In the genomic region with DNA sequence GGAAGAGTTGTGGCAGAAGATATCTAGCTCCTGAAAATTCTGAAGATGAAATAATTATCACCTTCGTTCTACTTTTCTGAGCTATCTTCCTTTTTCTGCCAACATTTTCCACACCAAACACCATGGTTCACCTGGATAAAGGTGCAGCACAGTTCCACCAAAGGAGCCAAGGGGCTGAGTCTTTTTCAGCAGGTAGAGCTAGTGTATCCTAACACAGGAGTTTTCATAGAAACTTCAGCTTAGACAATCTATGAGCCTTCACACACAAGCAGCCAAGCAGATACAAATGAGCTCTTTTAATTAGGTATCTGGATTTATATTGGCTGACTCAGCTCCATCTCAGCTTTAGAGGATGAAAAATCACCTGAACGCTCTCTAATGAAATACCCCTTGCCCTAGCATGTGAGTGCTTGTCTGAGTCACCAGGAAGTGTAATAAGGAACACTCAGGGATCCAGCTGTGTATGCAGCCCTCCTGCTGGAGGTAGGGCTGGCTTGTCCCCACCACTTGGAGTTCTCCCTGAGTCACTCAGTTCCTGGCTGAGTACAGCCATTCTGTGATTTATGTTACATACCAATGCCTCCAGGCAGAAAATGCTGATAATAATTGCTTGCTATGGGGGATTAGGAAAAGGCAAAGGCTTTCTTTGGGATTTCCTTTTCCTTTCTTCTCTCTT, we compare ENCODE assay signal across 9 cellular contexts.
A peak's percentile ranks its signal among the peaks of the same experiment; 100 is the strongest.
DNase-seq lines count a peak whose midpoint lies in the region; ATAC-seq and TF ChIP-seq lines count a peak whose summit lies in the region.
"Had no signal": no experiment of that assay in that cellular context is flagged by ENCODE, and none has a peak within 500 bp of the region (broad histone marks: within the 10 kb centered on the region; RNA-seq: fewer than 3 reads in every experiment).

No MANE protein-coding gene starts in this region.

- in situ Hi-C loops in ACHN (cut with HindIII; ENCODE audit: low pct_ligation_motif_present, low pct_unique_long_range_greater_than_20kb, low sequenced_read_pairs), result no loop called here

- H3K27ac Mint-ChIP-seq in H9, result peak overlapping the region in 2 of 3 experiments; percentile 63 to 68; a peak in 4 of 7 replicates

- H3K9me3 Mint-ChIP-seq in H9, result no peaks in the 10 kb centered on the region

- DNase-seq in ACHN (peak; percentile 76), H9 (peak; percentile 84), SK-N-SH (peak; percentile 9), iPS DF 19.7 (ENCODE audit: low read depth, low spot score) (peak; percentile 78), occipital lobe (lab: John Stamatoyannopoulos, UW) (no peak), Ammon's horn (ENCODE audit: low spot score) (no peak), colonic mucosa (no peak)
- DNase-seq: DND-41 had no signal

- CTCF ChIA-PET in SK-N-SH (lab: Yijun Ruan, JAX), result interaction anchor here (0.8 to 1.0 kb wide), 2 partner anchors 12 to 13 kb away, joined by 3 read pairs; no protein-coding TSS in a partner anchor

- no peak overlapping the region for H3K4ac ChIP-seq in H9 (ENCODE audit: low read depth, low read length)

- no peak for TF ChIP-seq CTCF in H9 (conservative IDR thresholded peaks at IDR 0.05)
- no peak for TF ChIP-seq CTCF in SK-N-SH (IDR thresholded peaks at IDR 0.05)
- TF ChIP-seq CTCF in colonic mucosa (IDR thresholded peaks at IDR 0.05), result no peak

- H4K8ac ChIP-seq in H9 (replicated peaks; ENCODE audit: insufficient read length, low read depth, low read length), result no peak overlapping the region

- H3K4me1 Mint-ChIP-seq in H9, result peaks cover 7 to 13% of the 10 kb centered on the region in 2 experiments

- no peak overlapping the region for H4K5ac ChIP-seq in H9 (ENCODE audit: insufficient read length, low read depth, low read length)

- H2AK5ac ChIP-seq in H9 (ENCODE audit: insufficient read length, low read length), result no peak overlapping the region

- H3K4me1 ChIP-seq in H9 (ENCODE audit: insufficient read depth, low read length), result no peaks in the 10 kb centered on the region; the same call in 1 of the 2 replicates
- peaks cover 5 to 19% of the 10 kb centered on the region in 2 experiments; a peak in 3 of 4 replicates for H3K4me1 ChIP-seq in SK-N-SH (ENCODE audit: control insufficient read depth in 1 of 2, insufficient read depth in 2 of 2, low read depth in 1 of 2, low read length in 1 of 2)
- H3K4me1 ChIP-seq in colonic mucosa, result no peaks in the 10 kb centered on the region

- H4K20me1 ChIP-seq in H9 (ENCODE audit: control insufficient read depth, insufficient read depth, insufficient read length), result no peaks in the 10 kb centered on the region
- no peaks in the 10 kb centered on the region for H4K20me1 ChIP-seq in SK-N-SH (ENCODE audit: insufficient read depth)

- H3K79me1 ChIP-seq in H9 (ENCODE audit: insufficient read depth, low read depth, low read length, poor library complexity, severe bottlenecking), result no peaks in the 10 kb centered on the region

- ATAC-seq in HG03469 (IDR thresholded peaks at IDR 0.05; ENCODE audit: unreplicated experiment), result no peak

- H3K27me3 ChIP-seq in H9 (ENCODE audit: insufficient read depth, low read length), result no peaks in the 10 kb centered on the region
- no peaks in the 10 kb centered on the region for H3K27me3 ChIP-seq in SK-N-SH (ENCODE audit: insufficient read depth)
- no peaks in the 10 kb centered on the region for H3K27me3 ChIP-seq in colonic mucosa

- peaks cover 15% of the 10 kb centered on the region for H3F3A ChIP-seq in SK-N-SH (replicated peaks; ENCODE audit: insufficient read depth)

- H3K4me3 ChIP-seq in SK-N-SH (ENCODE audit: low read depth in 2 of 2, low read length in 1 of 2) (no peak overlapping the region), colonic mucosa (no peak overlapping the region)

- no peak overlapping the region for H2BK120ac ChIP-seq in H9 (ENCODE audit: low read depth, low read length, poor library complexity, severe bottlenecking)

- H3K9ac ChIP-seq in H9 (ENCODE audit: extremely low read depth, insufficient read length, low read length), result no peak overlapping the region
- no peak overlapping the region for H3K9ac ChIP-seq in SK-N-SH
- no peak overlapping the region for H3K9ac ChIP-seq in colonic mucosa (ENCODE audit: low read depth in 2 of 2, low read length in 2 of 2)

- H3K14ac ChIP-seq in H9 (ENCODE audit: insufficient read depth, low read length), result no peak overlapping the region

- H2BK15ac ChIP-seq in H9 (ENCODE audit: low read depth, low read length), result no peak overlapping the region

- no peak overlapping the region for H3K4me3 Mint-ChIP-seq in H9

- H4K91ac ChIP-seq in H9 (ENCODE audit: insufficient read length, low read depth, low read length), result no peak overlapping the region

- no peak overlapping the region for H2BK20ac ChIP-seq in H9 (ENCODE audit: low read depth, low read length, poor library complexity, severe bottlenecking)

- no peak overlapping the region for H3K18ac ChIP-seq in H9 (ENCODE audit: insufficient read length, low read depth, low read length)

- no peaks in the 10 kb centered on the region for H3K36me3 Mint-ChIP-seq in H9 (ENCODE audit: insufficient read depth in 1 of 3, low read depth in 3 of 3)

- H3T11ph ChIP-seq in H9 (ENCODE audit: low read length), result no peak overlapping the region

- TF ChIP-seq EP300 in SK-N-SH (IDR thresholded peaks at IDR 0.05; ENCODE audit: borderline replicate concordance in 1 of 2, low read depth in 1 of 2, low read length in 1 of 2), result peak; percentile 16 to 83; a peak in 2 of 4 replicates

- no peaks in the 10 kb centered on the region for H3K23me2 ChIP-seq in H9 (ENCODE audit: insufficient read length, low read depth, low read length, poor library complexity, severe bottlenecking)

- POLR2A ChIA-PET in SK-N-SH (lab: Yijun Ruan, JAX), result no interaction called here

- no peaks in the 10 kb centered on the region for H3K9me2 ChIP-seq in SK-N-SH

- H3K27me3 Mint-ChIP-seq in H9 (ENCODE audit: low read depth), result no peaks in the 10 kb centered on the region

- no peak overlapping the region for H2AFZ ChIP-seq in H9 (ENCODE audit: low read length)
- no peak overlapping the region for H2AFZ ChIP-seq in SK-N-SH (ENCODE audit: low read depth)

- H3K23ac ChIP-seq in H9 (ENCODE audit: insufficient read length, low read depth, low read length), result no peak overlapping the region

- H3K27ac ChIP-seq in H9 (ENCODE audit: insufficient read length, low read depth, low read length) (no peak overlapping the region), SK-N-SH (ENCODE audit: low read depth in 2 of 2, low read length in 1 of 2) (peak overlapping the region in 1 of 2 experiments; percentile 33; a peak in 1 of 4 replicates), colonic mucosa (no peak overlapping the region)

- H3K36me3 ChIP-seq in SK-N-SH (replicated peaks in 1 of 2; ENCODE audit: control insufficient read depth in 1 of 2, insufficient read depth in 2 of 2, low read length in 1 of 2) (no peaks in the 10 kb centered on the region), colonic mucosa (no peaks in the 10 kb centered on the region)

- no peak for TF ChIP-seq RAD21 in SK-N-SH (IDR thresholded peaks at IDR 0.05; ENCODE audit: low read length)

- no CpG with 5 or more reads among the region's 2 CpGs for WGBS in H9 (ENCODE audit: extremely low coverage, insufficient read length, low lambda C conversion rate)
- WGBS in SK-N-SH (ENCODE audit: low lambda C conversion rate), result 49% methylated on average over 2 of the region's 2 CpGs

- intact Hi-C loops in colonic mucosa (cut with DNase I), result no loop called here

- H3K79me2 ChIP-seq in H9 (ENCODE audit: insufficient read depth, low read length) (no peaks in the 10 kb centered on the region), SK-N-SH (ENCODE audit: insufficient read depth) (no peaks in the 10 kb centered on the region; the same call in 1 of the 2 replicates)

- H3K4me2 ChIP-seq in H9 (ENCODE audit: insufficient read depth, insufficient read length, low read length) (no peak overlapping the region), SK-N-SH (peak overlapping the region; percentile 41)

- H3K56ac ChIP-seq in H9 (ENCODE audit: insufficient read length, low read depth, low read length), result no peak overlapping the region

- H2BK12ac ChIP-seq in H9 (ENCODE audit: insufficient read length, low read depth, low read length), result no peak overlapping the region

- H3K9me3 ChIP-seq in H9 (ENCODE audit: control insufficient read depth, low read depth, low read length) (no peaks in the 10 kb centered on the region), SK-N-SH (no peaks in the 10 kb centered on the region), colonic mucosa (no peaks in the 10 kb centered on the region)

- no peak overlapping the region for H2BK5ac ChIP-seq in H9 (ENCODE audit: insufficient read length, low read length)

TF ChIP-seq in SK-N-SH, 30 proteins besides CTCF, POLR2A, EP300 and RAD21 (continues in another document):
- TF ChIP-seq POLR2AphosphoS5 (IDR thresholded peaks at IDR 0.05; ENCODE audit: low read depth, low read length) (peak; percentile 48; the same call in 1 of the 2 replicates), GATA2 (CRISPR knock-in tag; IDR thresholded peaks at IDR 0.05) (no peak), ELF1 (IDR thresholded peaks at IDR 0.05) (0 out of 2 replicates have a peak, but pooled peaks have one; percentile 32), NFIC (IDR thresholded peaks at IDR 0.05; ENCODE audit: borderline replicate concordance) (peak; percentile 60; the same call in 1 of the 2 replicates), TEAD4 (IDR thresholded peaks at IDR 0.05; ENCODE audit: borderline replicate concordance, insufficient read depth) (peak; percentile 83), RXRA (IDR thresholded peaks at IDR 0.05; ENCODE audit: borderline replicate concordance, low read depth) (peak; percentile 73; the same call in 1 of the 2 replicates), TCF12 (IDR thresholded peaks at IDR 0.05) (peak; percentile 91), JUND (IDR thresholded peaks at IDR 0.05) (peak; percentile 77), RCOR1 (IDR thresholded peaks at IDR 0.05; ENCODE audit: low read length) (no peak), FOXM1 (IDR thresholded peaks at IDR 0.05; ENCODE audit: low read depth) (no peak), FOSL2 (IDR thresholded peaks at IDR 0.05; ENCODE audit: borderline replicate concordance, low read depth) (peak; percentile 90)
- TF ChIP-seq, protein P1, sequence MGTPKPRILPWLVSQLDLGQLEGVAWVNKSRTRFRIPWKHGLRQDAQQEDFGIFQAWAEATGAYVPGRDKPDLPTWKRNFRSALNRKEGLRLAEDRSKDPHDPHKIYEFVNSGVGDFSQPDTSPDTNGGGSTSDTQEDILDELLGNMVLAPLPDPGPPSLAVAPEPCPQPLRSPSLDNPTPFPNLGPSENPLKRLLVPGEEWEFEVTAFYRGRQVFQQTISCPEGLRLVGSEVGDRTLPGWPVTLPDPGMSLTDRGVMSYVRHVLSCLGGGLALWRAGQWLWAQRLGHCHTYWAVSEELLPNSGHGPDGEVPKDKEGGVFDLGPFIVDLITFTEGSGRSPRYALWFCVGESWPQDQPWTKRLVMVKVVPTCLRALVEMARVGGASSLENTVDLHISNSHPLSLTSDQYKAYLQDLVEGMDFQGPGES (IDR thresholded peaks at IDR 0.05; ENCODE audit: low read depth, low read length), result no peak

Comparison
In these comparisons a context has a peak if more than half of its experiments do, and no peak if none do; other contexts are left out.
1. DNase-seq: peak in ACHN (single experiment), H9 (single experiment), SK-N-SH (single experiment) and iPS DF 19.7 (single experiment); none in occipital lobe (single experiment), Ammon's horn (single experiment) and colonic mucosa (single experiment).